ENCODE assay signal across 1 cellular context in the genomic region with DNA sequence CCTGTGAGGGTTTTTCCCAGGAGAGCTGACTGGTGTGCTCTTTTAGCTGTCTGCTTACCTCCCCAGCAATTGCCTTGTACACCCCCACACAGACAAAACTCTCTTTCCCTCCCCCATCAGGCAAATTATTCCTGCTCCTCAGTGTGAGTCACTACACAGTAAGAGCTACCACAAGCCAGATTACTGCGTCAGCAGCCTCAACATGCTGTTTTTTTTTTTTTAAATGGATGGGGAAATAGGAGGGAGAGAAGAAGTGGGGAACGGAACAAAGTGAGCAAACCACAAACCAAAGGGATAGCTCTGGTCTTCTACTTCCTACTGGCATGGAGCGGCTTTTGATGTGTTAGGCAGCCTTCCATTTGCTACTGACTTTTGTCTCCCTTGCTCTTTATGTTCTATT.
TF ChIP-seq lines count a peak whose summit lies in the region.

No MANE protein-coding gene starts in this region.

TF ChIP-seq in K562, 482 proteins besides CTCF, POLR2A, EP300 and RAD21 (continued from another document and continues in another):
- TF ChIP-seq, protein P1, sequence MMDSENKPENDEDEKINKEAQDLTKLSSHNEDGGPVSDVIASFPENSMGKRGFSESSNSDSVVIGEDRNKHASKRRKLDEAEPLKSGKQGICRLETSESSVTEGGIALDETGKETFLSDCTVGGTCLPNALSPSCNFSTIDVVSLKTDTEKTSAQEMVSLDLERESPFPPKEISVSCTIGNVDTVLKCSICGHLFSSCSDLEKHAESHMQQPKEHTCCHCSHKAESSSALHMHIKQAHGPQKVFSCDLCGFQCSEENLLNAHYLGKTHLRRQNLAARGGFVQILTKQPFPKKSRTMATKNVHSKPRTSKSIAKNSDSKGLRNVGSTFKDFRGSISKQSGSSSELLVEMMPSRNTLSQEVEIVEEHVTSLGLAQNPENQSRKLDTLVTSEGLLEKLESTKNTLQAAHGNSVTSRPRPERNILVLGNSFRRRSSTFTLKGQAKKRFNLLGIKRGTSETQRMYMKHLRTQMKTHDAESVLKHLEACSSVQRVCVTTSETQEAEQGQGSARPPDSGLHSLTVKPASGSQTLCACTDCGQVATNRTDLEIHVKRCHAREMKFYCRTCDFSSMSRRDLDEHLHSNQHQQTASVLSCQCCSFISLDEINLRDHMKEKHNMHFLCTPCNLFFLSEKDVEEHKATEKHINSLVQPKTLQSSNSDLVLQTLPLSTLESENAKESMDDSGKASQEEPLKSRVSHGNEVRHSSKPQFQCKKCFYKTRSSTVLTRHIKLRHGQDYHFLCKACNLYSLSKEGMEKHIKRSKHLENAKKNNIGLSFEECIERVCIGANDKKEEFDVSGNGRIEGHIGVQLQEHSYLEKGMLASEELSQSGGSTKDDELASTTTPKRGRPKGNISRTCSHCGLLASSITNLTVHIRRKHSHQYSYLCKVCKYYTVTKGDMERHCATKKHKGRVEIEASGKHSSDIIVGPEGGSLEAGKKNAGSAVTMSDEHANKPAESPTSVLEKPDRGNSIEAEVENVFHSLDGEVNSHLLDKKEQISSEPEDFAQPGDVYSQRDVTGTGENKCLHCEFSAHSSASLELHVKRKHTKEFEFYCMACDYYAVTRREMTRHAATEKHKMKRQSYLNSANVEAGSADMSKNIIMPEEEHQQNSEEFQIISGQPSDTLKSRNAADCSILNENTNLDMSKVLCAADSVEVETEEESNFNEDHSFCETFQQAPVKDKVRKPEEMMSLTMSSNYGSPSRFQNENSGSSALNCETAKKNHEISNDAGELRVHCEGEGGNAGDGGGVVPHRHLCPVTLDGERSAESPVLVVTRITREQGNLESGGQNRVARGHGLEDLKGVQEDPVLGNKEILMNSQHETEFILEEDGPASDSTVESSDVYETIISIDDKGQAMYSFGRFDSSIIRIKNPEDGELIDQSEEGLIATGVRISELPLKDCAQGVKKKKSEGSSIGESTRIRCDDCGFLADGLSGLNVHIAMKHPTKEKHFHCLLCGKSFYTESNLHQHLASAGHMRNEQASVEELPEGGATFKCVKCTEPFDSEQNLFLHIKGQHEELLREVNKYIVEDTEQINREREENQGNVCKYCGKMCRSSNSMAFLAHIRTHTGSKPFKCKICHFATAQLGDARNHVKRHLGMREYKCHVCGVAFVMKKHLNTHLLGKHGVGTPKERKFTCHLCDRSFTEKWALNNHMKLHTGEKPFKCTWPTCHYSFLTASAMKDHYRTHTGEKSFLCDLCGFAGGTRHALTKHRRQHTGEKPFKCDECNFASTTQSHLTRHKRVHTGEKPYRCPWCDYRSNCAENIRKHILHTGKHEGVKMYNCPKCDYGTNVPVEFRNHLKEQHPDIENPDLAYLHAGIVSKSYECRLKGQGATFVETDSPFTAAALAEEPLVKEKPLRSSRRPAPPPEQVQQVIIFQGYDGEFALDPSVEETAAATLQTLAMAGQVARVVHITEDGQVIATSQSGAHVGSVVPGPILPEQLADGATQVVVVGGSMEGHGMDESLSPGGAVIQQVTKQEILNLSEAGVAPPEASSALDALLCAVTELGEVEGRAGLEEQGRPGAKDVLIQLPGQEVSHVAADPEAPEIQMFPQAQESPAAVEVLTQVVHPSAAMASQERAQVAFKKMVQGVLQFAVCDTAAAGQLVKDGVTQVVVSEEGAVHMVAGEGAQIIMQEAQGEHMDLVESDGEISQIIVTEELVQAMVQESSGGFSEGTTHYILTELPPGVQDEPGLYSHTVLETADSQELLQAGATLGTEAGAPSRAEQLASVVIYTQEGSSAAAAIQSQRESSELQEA (IDR thresholded peaks at IDR 0.05; ENCODE audit: low read depth), result no peak
- no peak for TF ChIP-seq ZNF561 (CRISPR knock-in tag; conservative IDR thresholded peaks at IDR 0.05)
- TF ChIP-seq, protein P2, sequence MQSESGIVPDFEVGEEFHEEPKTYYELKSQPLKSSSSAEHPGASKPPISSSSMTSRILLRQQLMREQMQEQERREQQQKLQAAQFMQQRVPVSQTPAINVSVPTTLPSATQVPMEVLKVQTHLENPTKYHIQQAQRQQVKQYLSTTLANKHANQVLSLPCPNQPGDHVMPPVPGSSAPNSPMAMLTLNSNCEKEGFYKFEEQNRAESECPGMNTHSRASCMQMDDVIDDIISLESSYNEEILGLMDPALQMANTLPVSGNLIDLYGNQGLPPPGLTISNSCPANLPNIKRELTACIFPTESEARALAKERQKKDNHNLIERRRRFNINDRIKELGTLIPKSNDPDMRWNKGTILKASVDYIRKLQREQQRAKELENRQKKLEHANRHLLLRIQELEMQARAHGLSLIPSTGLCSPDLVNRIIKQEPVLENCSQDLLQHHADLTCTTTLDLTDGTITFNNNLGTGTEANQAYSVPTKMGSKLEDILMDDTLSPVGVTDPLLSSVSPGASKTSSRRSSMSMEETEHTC (IDR thresholded peaks at IDR 0.05), result no peak
- TF ChIP-seq, protein P3, sequence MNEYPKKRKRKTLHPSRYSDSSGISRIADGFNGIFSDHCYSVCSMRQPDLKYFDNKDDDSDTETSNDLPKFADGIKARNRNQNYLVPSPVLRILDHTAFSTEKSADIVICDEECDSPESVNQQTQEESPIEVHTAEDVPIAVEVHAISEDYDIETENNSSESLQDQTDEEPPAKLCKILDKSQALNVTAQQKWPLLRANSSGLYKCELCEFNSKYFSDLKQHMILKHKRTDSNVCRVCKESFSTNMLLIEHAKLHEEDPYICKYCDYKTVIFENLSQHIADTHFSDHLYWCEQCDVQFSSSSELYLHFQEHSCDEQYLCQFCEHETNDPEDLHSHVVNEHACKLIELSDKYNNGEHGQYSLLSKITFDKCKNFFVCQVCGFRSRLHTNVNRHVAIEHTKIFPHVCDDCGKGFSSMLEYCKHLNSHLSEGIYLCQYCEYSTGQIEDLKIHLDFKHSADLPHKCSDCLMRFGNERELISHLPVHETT (CRISPR knock-in tag; conservative IDR thresholded peaks at IDR 0.05 in 1 of 2, IDR thresholded peaks at IDR 0.05 in 1 of 2), result no peak
- no peak for TF ChIP-seq FIP1L1 (IDR thresholded peaks at IDR 0.05; ENCODE audit: low read depth, low read length, poor library complexity, severe bottlenecking)
- TF ChIP-seq ETV5 (CRISPR knock-in tag; IDR thresholded peaks at IDR 0.05; ENCODE audit: low read depth), result no peak
- TF ChIP-seq TCF7 (IDR thresholded peaks at IDR 0.05; ENCODE audit: borderline replicate concordance), result no peak
- no peak for TF ChIP-seq SUPT5H (IDR thresholded peaks at IDR 0.05)
- TF ChIP-seq, protein P4, sequence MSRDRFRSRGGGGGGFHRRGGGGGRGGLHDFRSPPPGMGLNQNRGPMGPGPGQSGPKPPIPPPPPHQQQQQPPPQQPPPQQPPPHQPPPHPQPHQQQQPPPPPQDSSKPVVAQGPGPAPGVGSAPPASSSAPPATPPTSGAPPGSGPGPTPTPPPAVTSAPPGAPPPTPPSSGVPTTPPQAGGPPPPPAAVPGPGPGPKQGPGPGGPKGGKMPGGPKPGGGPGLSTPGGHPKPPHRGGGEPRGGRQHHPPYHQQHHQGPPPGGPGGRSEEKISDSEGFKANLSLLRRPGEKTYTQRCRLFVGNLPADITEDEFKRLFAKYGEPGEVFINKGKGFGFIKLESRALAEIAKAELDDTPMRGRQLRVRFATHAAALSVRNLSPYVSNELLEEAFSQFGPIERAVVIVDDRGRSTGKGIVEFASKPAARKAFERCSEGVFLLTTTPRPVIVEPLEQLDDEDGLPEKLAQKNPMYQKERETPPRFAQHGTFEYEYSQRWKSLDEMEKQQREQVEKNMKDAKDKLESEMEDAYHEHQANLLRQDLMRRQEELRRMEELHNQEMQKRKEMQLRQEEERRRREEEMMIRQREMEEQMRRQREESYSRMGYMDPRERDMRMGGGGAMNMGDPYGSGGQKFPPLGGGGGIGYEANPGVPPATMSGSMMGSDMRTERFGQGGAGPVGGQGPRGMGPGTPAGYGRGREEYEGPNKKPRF (IDR thresholded peaks at IDR 0.05; ENCODE audit: low read depth, low read length), result no peak
- TF ChIP-seq, protein P5, sequence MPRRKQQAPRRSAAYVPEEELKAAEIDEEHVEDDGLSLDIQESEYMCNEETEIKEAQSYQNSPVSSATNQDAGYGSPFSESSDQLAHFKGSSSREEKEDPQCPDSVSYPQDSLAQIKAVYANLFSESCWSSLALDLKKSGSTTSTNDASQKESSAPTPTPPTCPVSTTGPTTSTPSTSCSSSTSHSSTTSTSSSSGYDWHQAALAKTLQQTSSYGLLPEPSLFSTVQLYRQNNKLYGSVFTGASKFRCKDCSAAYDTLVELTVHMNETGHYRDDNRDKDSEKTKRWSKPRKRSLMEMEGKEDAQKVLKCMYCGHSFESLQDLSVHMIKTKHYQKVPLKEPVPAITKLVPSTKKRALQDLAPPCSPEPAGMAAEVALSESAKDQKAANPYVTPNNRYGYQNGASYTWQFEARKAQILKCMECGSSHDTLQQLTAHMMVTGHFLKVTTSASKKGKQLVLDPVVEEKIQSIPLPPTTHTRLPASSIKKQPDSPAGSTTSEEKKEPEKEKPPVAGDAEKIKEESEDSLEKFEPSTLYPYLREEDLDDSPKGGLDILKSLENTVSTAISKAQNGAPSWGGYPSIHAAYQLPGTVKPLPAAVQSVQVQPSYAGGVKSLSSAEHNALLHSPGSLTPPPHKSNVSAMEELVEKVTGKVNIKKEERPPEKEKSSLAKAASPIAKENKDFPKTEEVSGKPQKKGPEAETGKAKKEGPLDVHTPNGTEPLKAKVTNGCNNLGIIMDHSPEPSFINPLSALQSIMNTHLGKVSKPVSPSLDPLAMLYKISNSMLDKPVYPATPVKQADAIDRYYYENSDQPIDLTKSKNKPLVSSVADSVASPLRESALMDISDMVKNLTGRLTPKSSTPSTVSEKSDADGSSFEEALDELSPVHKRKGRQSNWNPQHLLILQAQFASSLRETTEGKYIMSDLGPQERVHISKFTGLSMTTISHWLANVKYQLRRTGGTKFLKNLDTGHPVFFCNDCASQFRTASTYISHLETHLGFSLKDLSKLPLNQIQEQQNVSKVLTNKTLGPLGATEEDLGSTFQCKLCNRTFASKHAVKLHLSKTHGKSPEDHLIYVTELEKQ (CRISPR knock-in tag; IDR thresholded peaks at IDR 0.05), result no peak
- no peak for TF ChIP-seq NFIC (IDR thresholded peaks at IDR 0.05)
- no peak for TF ChIP-seq ATF7 (IDR thresholded peaks at IDR 0.05)
- TF ChIP-seq, protein P6, sequence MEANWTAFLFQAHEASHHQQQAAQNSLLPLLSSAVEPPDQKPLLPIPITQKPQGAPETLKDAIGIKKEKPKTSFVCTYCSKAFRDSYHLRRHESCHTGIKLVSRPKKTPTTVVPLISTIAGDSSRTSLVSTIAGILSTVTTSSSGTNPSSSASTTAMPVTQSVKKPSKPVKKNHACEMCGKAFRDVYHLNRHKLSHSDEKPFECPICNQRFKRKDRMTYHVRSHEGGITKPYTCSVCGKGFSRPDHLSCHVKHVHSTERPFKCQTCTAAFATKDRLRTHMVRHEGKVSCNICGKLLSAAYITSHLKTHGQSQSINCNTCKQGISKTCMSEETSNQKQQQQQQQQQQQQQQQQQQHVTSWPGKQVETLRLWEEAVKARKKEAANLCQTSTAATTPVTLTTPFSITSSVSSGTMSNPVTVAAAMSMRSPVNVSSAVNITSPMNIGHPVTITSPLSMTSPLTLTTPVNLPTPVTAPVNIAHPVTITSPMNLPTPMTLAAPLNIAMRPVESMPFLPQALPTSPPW (CRISPR knock-in tag; IDR thresholded peaks at IDR 0.05), result peak; percentile 39; the same call in 1 of the 2 replicates
- no peak for TF ChIP-seq NONO (IDR thresholded peaks at IDR 0.05; ENCODE audit: low read depth in 2 of 2, low read length in 1 of 2)
- no peak for TF ChIP-seq HNRNPUL1 (IDR thresholded peaks at IDR 0.05; ENCODE audit: low read length)
- no peak for TF ChIP-seq NCOA4 (IDR thresholded peaks at IDR 0.05; ENCODE audit: partially characterized antibody)
- peak; percentile 38 for TF ChIP-seq TAF9B (IDR thresholded peaks at IDR 0.05; ENCODE audit: partially characterized antibody)
